Comparison of ENCODE assay signal across 1 cellular context in the genomic region with DNA sequence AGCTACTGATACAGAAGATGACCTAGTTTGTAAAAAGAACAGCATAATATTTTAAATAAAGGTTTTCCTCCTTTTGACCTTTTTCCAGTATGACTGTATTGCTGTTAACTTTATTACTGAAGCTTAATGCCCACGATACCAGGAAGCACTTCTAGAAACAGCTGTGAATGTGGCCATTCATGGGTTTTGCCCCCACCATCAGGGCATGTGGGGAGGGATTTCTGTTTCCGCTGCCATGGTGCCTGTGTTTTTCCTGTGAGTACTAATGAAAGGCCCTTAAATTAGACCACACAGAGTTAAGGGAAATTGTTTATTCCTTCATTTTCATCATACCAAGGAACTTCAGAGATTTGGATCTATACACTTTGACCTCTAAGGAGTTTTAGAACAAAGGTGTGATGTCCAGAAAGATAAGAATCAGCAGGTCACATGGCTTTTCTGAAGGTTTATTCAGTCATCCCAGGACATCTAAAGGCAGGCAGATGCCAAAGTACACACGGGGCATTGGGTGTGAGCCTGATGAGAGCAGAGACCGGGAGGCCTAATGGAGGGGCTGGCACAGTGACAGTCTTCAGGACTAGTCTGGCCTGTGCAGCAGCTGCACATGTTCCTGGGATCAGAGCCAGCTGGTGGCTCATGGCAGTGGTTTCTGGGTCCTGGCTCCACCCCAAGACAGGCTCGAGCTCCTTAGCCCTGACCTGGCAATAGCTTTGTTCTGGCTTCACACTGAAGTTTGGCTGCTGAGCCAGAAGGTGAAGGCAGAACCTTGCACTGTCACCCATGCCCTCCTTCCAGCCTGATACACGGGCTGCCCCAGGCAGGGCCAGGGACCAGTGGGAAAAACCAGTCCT.
TF ChIP-seq lines count a peak whose summit lies in the region.

No MANE protein-coding gene starts in this region.

TF ChIP-seq in IMR-90, 13 proteins besides CTCF, POLR2A, EP300 and RAD21 (continued from another document):
- TF ChIP-seq, protein P1, sequence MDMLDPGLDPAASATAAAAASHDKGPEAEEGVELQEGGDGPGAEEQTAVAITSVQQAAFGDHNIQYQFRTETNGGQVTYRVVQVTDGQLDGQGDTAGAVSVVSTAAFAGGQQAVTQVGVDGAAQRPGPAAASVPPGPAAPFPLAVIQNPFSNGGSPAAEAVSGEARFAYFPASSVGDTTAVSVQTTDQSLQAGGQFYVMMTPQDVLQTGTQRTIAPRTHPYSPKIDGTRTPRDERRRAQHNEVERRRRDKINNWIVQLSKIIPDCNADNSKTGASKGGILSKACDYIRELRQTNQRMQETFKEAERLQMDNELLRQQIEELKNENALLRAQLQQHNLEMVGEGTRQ (IDR thresholded peaks at IDR 0.05; ENCODE audit: low read depth, low read length), result peak; percentile 75; the same call in 1 of the 2 replicates
- TF ChIP-seq CEBPB (IDR thresholded peaks at IDR 0.05; ENCODE audit: low read depth, low read length) (no peak), SMC3 (IDR thresholded peaks at IDR 0.05; ENCODE audit: low read depth, low read length) (peak; percentile 2; the same call in 1 of the 2 replicates), MAFK (IDR thresholded peaks at IDR 0.05; ENCODE audit: low read depth, low read length) (no peak), MAZ (IDR thresholded peaks at IDR 0.05; ENCODE audit: borderline replicate concordance, low read depth, low read length) (no peak), MXI1 (IDR thresholded peaks at IDR 0.05; ENCODE audit: borderline replicate concordance, low read depth, low read length) (peak; percentile 83; the same call in 1 of the 2 replicates), BHLHE40 (IDR thresholded peaks at IDR 0.05; ENCODE audit: low read depth, low read length) (peak; percentile 43; the same call in 1 of the 2 replicates)
- TF ChIP-seq, protein P2, sequence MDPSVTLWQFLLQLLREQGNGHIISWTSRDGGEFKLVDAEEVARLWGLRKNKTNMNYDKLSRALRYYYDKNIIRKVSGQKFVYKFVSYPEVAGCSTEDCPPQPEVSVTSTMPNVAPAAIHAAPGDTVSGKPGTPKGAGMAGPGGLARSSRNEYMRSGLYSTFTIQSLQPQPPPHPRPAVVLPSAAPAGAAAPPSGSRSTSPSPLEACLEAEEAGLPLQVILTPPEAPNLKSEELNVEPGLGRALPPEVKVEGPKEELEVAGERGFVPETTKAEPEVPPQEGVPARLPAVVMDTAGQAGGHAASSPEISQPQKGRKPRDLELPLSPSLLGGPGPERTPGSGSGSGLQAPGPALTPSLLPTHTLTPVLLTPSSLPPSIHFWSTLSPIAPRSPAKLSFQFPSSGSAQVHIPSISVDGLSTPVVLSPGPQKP (IDR thresholded peaks at IDR 0.05; ENCODE audit: borderline replicate concordance, low read depth, low read length), result 0 out of 2 replicates have a peak, but pooled peaks have one; percentile 2
TF ChIP-seq in IMR-90: peak in this region for 7.
